ENCODE assay signal across 13 cellular contexts in the genomic region with DNA sequence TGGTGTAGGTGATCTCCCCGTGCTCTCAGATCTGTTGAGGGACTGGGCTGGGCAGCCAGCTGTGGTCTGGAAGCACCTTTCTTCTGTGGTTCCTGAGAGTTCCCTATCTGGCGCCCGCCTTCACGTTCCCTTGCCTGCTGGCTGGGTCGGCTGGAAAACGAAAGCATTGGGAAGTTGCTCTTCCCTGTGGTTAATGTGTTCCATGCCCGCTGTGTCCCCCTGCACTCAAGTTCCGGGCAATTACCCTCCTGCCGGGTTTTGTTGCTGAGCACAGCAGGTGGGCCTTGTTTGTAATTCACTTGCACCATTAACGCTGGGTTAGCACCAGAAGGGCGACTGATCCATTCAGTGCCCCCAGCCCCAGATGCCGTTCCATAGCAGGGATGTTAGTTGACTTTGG.
A peak's percentile ranks its signal among the peaks of the same experiment; 100 is the strongest.
DNase-seq lines count a peak whose midpoint lies in the region; ATAC-seq and TF ChIP-seq lines count a peak whose summit lies in the region.
"Had no signal": no experiment of that assay in that cellular context is flagged by ENCODE, and none has a peak within 500 bp of the region (broad histone marks: within the 10 kb centered on the region; RNA-seq: fewer than 3 reads in every experiment).

No MANE protein-coding gene starts in this region.

- POLR2A ChIA-PET in WTC11 (lab: Charles Lee) = no interaction called here
- POLR2A ChIA-PET in CD8-positive, alpha-beta T cell (lab: Charles Lee) = no interaction called here

- H3K36me3 ChIP-seq in kidney epithelial cell (ENCODE audit: control insufficient read depth, insufficient read depth, low read length) (no peaks in the 10 kb centered on the region), aorta (ENCODE audit: control insufficient read depth in 1 of 2, insufficient read depth in 2 of 2, low read length in 1 of 2) (no peaks in the 10 kb centered on the region)
- H3K36me3 ChIP-seq in CD8-positive, alpha-beta T cell (ENCODE audit: insufficient read depth, low read length) = no peaks in the 10 kb centered on the region
- H3K36me3 ChIP-seq: heart left ventricle, vagina had no signal

- DNase-seq in COLO668 (lab: John Stamatoyannopoulos, UW; ENCODE audit: unreplicated experiment) (peak; percentile 43), NCI-H1417 (lab: John Stamatoyannopoulos, UW) (peak; percentile 91 to 98 (median 95)), WTC11 (ENCODE audit: low spot score) (peak; percentile 85), kidney epithelial cell (ENCODE audit: low read depth) (peak; percentile 28), aorta (no peak), RPMI8226 (no peak)
- DNase-seq in CD8-positive, alpha-beta T cell = no peak
- DNase-seq: activated T-cell treated with anti-CD3 and anti-CD28 coated beads for 4 hours; effector CD8-positive, alpha-beta T cell; heart left ventricle had no signal

- no peaks in the 10 kb centered on the region for H3K4me1 ChIP-seq in aorta (ENCODE audit: control insufficient read depth in 1 of 2, insufficient read depth in 2 of 2, low read length in 2 of 2)
- no peaks in the 10 kb centered on the region for H3K4me1 ChIP-seq in CD8-positive, alpha-beta T cell (ENCODE audit: insufficient read depth, low read length)
- H3K4me1 ChIP-seq: heart left ventricle, vagina had no signal

- ATAC-seq in WTC11 (peak; percentile 76), aorta (ENCODE audit: low FRiP score) (no peak), GM19397 (IDR thresholded peaks at IDR 0.05; ENCODE audit: unreplicated experiment) (no peak)
- ATAC-seq in CD8-positive, alpha-beta T cell = no peak
- ATAC-seq: heart left ventricle, sciatic nerve had no signal

- H3K36me3 Mint-ChIP-seq in WTC11 = no peaks in the 10 kb centered on the region
- H3K36me3 Mint-ChIP-seq in CD8-positive, alpha-beta T cell = no peaks in the 10 kb centered on the region

- H3K27me3 ChIP-seq in kidney epithelial cell (ENCODE audit: control insufficient read depth, insufficient read depth, low read length) = peaks cover 18% of the 10 kb centered on the region
- H3K27me3 ChIP-seq in aorta (ENCODE audit: control insufficient read depth in 1 of 2, insufficient read depth in 2 of 2, low read length in 1 of 2) = peaks cover 0 to 2% of the 10 kb centered on the region in 2 donors
- H3K27me3 ChIP-seq in CD8-positive, alpha-beta T cell (ENCODE audit: insufficient read depth, low read length) = no peaks in the 10 kb centered on the region
- H3K27me3 ChIP-seq: vagina had no signal

- intact Hi-C loops in aorta (cut with DNase I) = no loop called here
- intact Hi-C loops in CD8-positive, alpha-beta T cell (cut with DNase I, micrococcal nuclease) = no loop called here

- TF ChIP-seq CTCF in WTC11 (IDR thresholded peaks at IDR 0.05) (no peak), kidney epithelial cell (IDR thresholded peaks at IDR 0.05; ENCODE audit: insufficient read depth, low read length, poor library complexity, severe bottlenecking) (no peak)
- no peak for TF ChIP-seq CTCF in CD8-positive, alpha-beta T cell (IDR thresholded peaks at IDR 0.05)

- no peak overlapping the region for H3K27ac ChIP-seq in aorta (ENCODE audit: low read depth in 1 of 2, low read length in 2 of 2)
- no peak overlapping the region for H3K27ac ChIP-seq in CD8-positive, alpha-beta T cell (ENCODE audit: low read depth, low read length)
- H3K27ac ChIP-seq: heart left ventricle, vagina had no signal

- 14% methylated on average over 12 of the region's 12 CpGs for WGBS in aorta, 2 donors

- peaks cover 98% of the 10 kb centered on the region for H3K27me3 Mint-ChIP-seq in WTC11 (ENCODE audit: low read depth)
- peaks cover 12% of the 10 kb centered on the region for H3K27me3 Mint-ChIP-seq in CD8-positive, alpha-beta T cell (ENCODE audit: low read depth)

- peaks cover 46% of the 10 kb centered on the region for H3K4me1 Mint-ChIP-seq in WTC11
- H3K4me1 Mint-ChIP-seq in CD8-positive, alpha-beta T cell (ENCODE audit: low read depth) = no peaks in the 10 kb centered on the region

- CTCF ChIA-PET in WTC11 (lab: Charles Lee) = interaction anchor here (0.6 to 2.1 kb wide), 16 partner anchors 10 to 309 kb away, joined by 3 to 19 read pairs (median 4); a partner anchor contains a TSS
- CTCF ChIA-PET in CD8-positive, alpha-beta T cell (lab: Charles Lee) = no interaction called here

- peak overlapping the region; percentile 48 for H3K4me3 Mint-ChIP-seq in WTC11
- H3K4me3 Mint-ChIP-seq in CD8-positive, alpha-beta T cell = no peak overlapping the region

- H3K9me3 ChIP-seq in aorta (ENCODE audit: control insufficient read depth, low read length) = no peaks in the 10 kb centered on the region
- H3K9me3 ChIP-seq in CD8-positive, alpha-beta T cell (ENCODE audit: low read length) = no peaks in the 10 kb centered on the region
- H3K9me3 ChIP-seq: heart left ventricle, vagina had no signal

- H3K27ac Mint-ChIP-seq in WTC11 = no peak overlapping the region
- H3K27ac Mint-ChIP-seq in CD8-positive, alpha-beta T cell = no peak overlapping the region

- no peaks in the 10 kb centered on the region for H3K9me3 Mint-ChIP-seq in WTC11
- no peaks in the 10 kb centered on the region for H3K9me3 Mint-ChIP-seq in CD8-positive, alpha-beta T cell

- H3K4me3 ChIP-seq in kidney epithelial cell (ENCODE audit: low read depth, low read length) (no peak overlapping the region), aorta (ENCODE audit: low read length in 2 of 2) (no peak overlapping the region)
- H3K4me3 ChIP-seq in CD8-positive, alpha-beta T cell (ENCODE audit: low read depth, low read length) = no peak overlapping the region
- H3K4me3 ChIP-seq: vagina had no signal

TF ChIP-seq in WTC11, 78 proteins besides CTCF, POLR2A, EP300 and RAD21 (continues in another document):
- TF ChIP-seq ZNF671 (CRISPR knock-in tag; IDR thresholded peaks at IDR 0.05) = no peak; the same call in 1 of the 2 replicates
- no peak for TF ChIP-seq JUN (CRISPR knock-in tag; IDR thresholded peaks at IDR 0.05)
- TF ChIP-seq NR1H2 (CRISPR knock-in tag; IDR thresholded peaks at IDR 0.05) = no peak
- TF ChIP-seq SMAD3 (CRISPR knock-in tag; IDR thresholded peaks at IDR 0.05; ENCODE audit: borderline replicate concordance) = no peak
- TF ChIP-seq CBFB (CRISPR knock-in tag; IDR thresholded peaks at IDR 0.05; ENCODE audit: low read depth) = peak; percentile 54; the same call in 1 of the 2 replicates
- TF ChIP-seq ESRRA (CRISPR knock-in tag; IDR thresholded peaks at IDR 0.05; ENCODE audit: borderline replicate concordance) = peak; percentile 65; the same call in 1 of the 2 replicates
- TF ChIP-seq, protein P1, sequence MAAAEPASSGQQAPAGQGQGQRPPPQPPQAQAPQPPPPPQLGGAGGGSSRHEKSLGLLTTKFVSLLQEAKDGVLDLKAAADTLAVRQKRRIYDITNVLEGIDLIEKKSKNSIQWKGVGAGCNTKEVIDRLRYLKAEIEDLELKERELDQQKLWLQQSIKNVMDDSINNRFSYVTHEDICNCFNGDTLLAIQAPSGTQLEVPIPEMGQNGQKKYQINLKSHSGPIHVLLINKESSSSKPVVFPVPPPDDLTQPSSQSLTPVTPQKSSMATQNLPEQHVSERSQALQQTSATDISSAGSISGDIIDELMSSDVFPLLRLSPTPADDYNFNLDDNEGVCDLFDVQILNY (CRISPR knock-in tag; IDR thresholded peaks at IDR 0.05) = 0 out of 2 replicates have a peak, but pooled peaks have one; percentile 62
- TF ChIP-seq ZNF396 (CRISPR knock-in tag; IDR thresholded peaks at IDR 0.05; ENCODE audit: borderline replicate concordance) = no peak
- TF ChIP-seq NR3C1 (CRISPR knock-in tag; conservative IDR thresholded peaks at IDR 0.05; ENCODE audit: low read depth) = no peak
- TF ChIP-seq, protein P2, sequence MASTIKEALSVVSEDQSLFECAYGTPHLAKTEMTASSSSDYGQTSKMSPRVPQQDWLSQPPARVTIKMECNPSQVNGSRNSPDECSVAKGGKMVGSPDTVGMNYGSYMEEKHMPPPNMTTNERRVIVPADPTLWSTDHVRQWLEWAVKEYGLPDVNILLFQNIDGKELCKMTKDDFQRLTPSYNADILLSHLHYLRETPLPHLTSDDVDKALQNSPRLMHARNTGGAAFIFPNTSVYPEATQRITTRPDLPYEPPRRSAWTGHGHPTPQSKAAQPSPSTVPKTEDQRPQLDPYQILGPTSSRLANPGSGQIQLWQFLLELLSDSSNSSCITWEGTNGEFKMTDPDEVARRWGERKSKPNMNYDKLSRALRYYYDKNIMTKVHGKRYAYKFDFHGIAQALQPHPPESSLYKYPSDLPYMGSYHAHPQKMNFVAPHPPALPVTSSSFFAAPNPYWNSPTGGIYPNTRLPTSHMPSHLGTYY (CRISPR knock-in tag; IDR thresholded peaks at IDR 0.05) = 0 out of 2 replicates have a peak, but pooled peaks have one; percentile 54
- peak; percentile 88 for TF ChIP-seq FOXP1 (CRISPR knock-in tag; IDR thresholded peaks at IDR 0.05; ENCODE audit: borderline replicate concordance)
- TF ChIP-seq RELA (CRISPR knock-in tag; IDR thresholded peaks at IDR 0.05; ENCODE audit: borderline replicate concordance) = 0 out of 2 replicates have a peak, but pooled peaks have one; percentile 27
- TF ChIP-seq, protein P3, sequence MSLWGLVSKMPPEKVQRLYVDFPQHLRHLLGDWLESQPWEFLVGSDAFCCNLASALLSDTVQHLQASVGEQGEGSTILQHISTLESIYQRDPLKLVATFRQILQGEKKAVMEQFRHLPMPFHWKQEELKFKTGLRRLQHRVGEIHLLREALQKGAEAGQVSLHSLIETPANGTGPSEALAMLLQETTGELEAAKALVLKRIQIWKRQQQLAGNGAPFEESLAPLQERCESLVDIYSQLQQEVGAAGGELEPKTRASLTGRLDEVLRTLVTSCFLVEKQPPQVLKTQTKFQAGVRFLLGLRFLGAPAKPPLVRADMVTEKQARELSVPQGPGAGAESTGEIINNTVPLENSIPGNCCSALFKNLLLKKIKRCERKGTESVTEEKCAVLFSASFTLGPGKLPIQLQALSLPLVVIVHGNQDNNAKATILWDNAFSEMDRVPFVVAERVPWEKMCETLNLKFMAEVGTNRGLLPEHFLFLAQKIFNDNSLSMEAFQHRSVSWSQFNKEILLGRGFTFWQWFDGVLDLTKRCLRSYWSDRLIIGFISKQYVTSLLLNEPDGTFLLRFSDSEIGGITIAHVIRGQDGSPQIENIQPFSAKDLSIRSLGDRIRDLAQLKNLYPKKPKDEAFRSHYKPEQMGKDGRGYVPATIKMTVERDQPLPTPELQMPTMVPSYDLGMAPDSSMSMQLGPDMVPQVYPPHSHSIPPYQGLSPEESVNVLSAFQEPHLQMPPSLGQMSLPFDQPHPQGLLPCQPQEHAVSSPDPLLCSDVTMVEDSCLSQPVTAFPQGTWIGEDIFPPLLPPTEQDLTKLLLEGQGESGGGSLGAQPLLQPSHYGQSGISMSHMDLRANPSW (CRISPR knock-in tag; conservative IDR thresholded peaks at IDR 0.05; ENCODE audit: low read depth) = no peak

Comparison
In these comparisons a context has a peak if more than half of its experiments do, and no peak if none do; other contexts are left out.
1. DNase-seq: peak in COLO668 (single experiment), NCI-H1417 (3 of 3), WTC11 (single experiment) and kidney epithelial cell (single experiment); none in aorta (0 of 2), RPMI8226 (single experiment) and CD8-positive, alpha-beta T cell (0 of 7).